25 cellular contexts compared by ENCODE assay signal in the genomic region with DNA sequence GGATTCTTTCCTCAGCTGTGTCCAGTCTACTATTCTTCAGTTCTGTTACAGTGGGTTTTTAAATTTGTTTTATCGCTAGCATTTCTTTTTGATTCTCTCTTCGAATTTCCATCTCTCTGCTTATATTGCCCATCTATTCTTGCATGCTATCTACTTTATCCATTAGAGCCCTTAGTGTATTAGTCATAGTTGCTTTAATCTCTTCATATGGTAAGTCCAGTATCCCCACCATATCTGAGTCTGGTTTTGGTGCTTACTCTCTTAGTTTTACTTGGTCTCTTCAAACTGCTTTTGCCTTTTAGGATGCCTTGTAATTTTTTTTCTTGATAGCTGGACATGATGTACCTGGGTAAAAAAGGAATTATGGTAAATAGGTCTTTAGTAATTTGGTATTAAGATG. TPM values are rescaled to one million over a fixed set of nuclear protein-coding genes. Genes with fewer than 3 reads are reported as not detected.
DNase-seq lines count a peak whose midpoint lies in the region; ATAC-seq, FAIRE-seq and TF ChIP-seq lines count a peak whose summit lies in the region.
"Had no signal": no experiment of that assay in that cellular context is flagged by ENCODE, and none has a peak within 500 bp of the region (broad histone marks: within the 10 kb centered on the region; RNA-seq: fewer than 3 reads in every experiment).

No MANE protein-coding gene starts in this region.

- no peak overlapping the region for H4K5ac ChIP-seq in mesendoderm (ENCODE audit: low read length)

- H3K27ac ChIP-seq in K562 (ENCODE audit: extremely low read depth, low read depth, low read length) = peak overlapping the region; percentile 56
- no peak overlapping the region for H3K27ac ChIP-seq in mesendoderm (ENCODE audit: low read depth, low read length)
- H3K27ac ChIP-seq: parathyroid adenoma, right lobe of liver had no signal

- H3K9ac ChIP-seq in K562 (ENCODE audit: insufficient read depth in 1 of 2, low read depth in 2 of 2, low read length in 2 of 2) (peak overlapping the region in 1 of 2 experiments; percentile 37; a peak in 1 of 4 replicates), mesendoderm (ENCODE audit: low read length) (no peak overlapping the region)
- H3K9ac ChIP-seq: parathyroid adenoma had no signal

- H3K27ac Mint-ChIP-seq in activated naive CD4-positive, alpha-beta T cell treated with anti-CD3 and anti-CD28 coated beads, Interleukin-2, amount 10 ng/mL, durations not matched to agents 7 days and 5 days = peak overlapping the region; percentile 87
- H3K27ac Mint-ChIP-seq in T-helper 17 cell (peak overlapping the region; percentile 93), T-cell (peak overlapping the region in 1 of 2 donors; percentile 1)
- peak overlapping the region; percentile 46 to 93 for H3K27ac Mint-ChIP-seq in stimulated activated naive CD8-positive, alpha-beta T cell treated with anti-CD3 and anti-CD28 coated beads, Interleukin-15, amount 100 ng/mL, for 72 hours

- intact Hi-C loops in K562 (cut with micrococcal nuclease) = no loop called here

- no peak overlapping the region for H2AFZ ChIP-seq in K562 (ENCODE audit: low read depth, low read length)
- H2AFZ ChIP-seq: parathyroid adenoma had no signal

- ATAC-seq in T-helper 17 cell (no peak), K562 (peak; percentile 61), T-cell (replicated peaks in 1 of 4) (no peak)
- ATAC-seq in stimulated activated naive CD8-positive, alpha-beta T cell treated with anti-CD3 and anti-CD28 coated beads, Interleukin-15, amount 100 ng/mL, for 72 hours = peak; percentile 52
- ATAC-seq: heart right ventricle; left lobe of liver; naive thymus-derived CD4-positive, alpha-beta T cell; Panc1 had no signal

- no peak overlapping the region for H3K18ac ChIP-seq in mesendoderm (ENCODE audit: low read length)

- H3K36me3 Mint-ChIP-seq in activated naive CD4-positive, alpha-beta T cell treated with anti-CD3 and anti-CD28 coated beads, Interleukin-2, amount 10 ng/mL, durations not matched to agents 7 days and 5 days = peaks cover 54% of the 10 kb centered on the region
- H3K36me3 Mint-ChIP-seq in T-helper 17 cell (ENCODE audit: low read depth) (peaks cover 13% of the 10 kb centered on the region), T-cell (peaks cover 50% of the 10 kb centered on the region)

- H3K36me3 ChIP-seq in K562 (ENCODE audit: control insufficient read depth, insufficient read depth, low read length) (peaks cover 73% of the 10 kb centered on the region), mesendoderm (ENCODE audit: control insufficient read depth, insufficient read depth, low read length) (no peaks in the 10 kb centered on the region)

- POLR2A ChIA-PET in K562 (lab: Yijun Ruan, JAX) (interaction anchor here (1.0 to 1.4 kb wide), 2 partner anchors 9 to 13 kb away, joined by 4 to 12 read pairs; partner anchors contain the start of gene TIMMDC1), T-cell (lab: Charles Lee) (interaction anchor here (0.6 to 0.8 kb wide), 2 partner anchors 9 to 39 kb away, joined by 3 to 4 read pairs; partner anchors contain the start of gene TIMMDC1 (in 1 of the 2))

- no peak overlapping the region for H3K56ac ChIP-seq in mesendoderm (ENCODE audit: low read length)

- FAIRE-seq in K562 (lab: Jason Lieb, UNC) = no peak

- H3K4me1 ChIP-seq in K562 (replicated peaks in 1 of 2; ENCODE audit: control insufficient read depth in 2 of 2, insufficient read depth in 2 of 2, low read length in 2 of 2) (peaks cover 0 to 19% of the 10 kb centered on the region in 2 experiments; a peak in 3 of 5 replicates), mesendoderm (ENCODE audit: control insufficient read depth, low read depth, low read length) (no peaks in the 10 kb centered on the region)
- H3K4me1 ChIP-seq: parathyroid adenoma, right lobe of liver, testis had no signal

- TF ChIP-seq RAD21 in K562 (CRISPR knock-in tag; conservative IDR thresholded peaks at IDR 0.05 in 1 of 2, IDR thresholded peaks at IDR 0.05 in 1 of 2) = no peak

- H3K4me2 ChIP-seq in K562 (ENCODE audit: insufficient read depth, low read length) (no peak overlapping the region), mesendoderm (ENCODE audit: low read length) (no peak overlapping the region)

- H3K9me1 ChIP-seq in K562 (ENCODE audit: control insufficient read depth, insufficient read depth, low read length) = no peaks in the 10 kb centered on the region

- no peak for TF ChIP-seq EP300 in K562 (IDR thresholded peaks at IDR 0.05; ENCODE audit: low read length)

- no peak overlapping the region for H3K4ac ChIP-seq in mesendoderm (ENCODE audit: low read depth, low read length)

- H3K27me3 ChIP-seq in K562 (ENCODE audit: control insufficient read depth in 2 of 2, insufficient read depth in 2 of 2, low read length in 2 of 2) (no peaks in the 10 kb centered on the region), mesendoderm (ENCODE audit: insufficient read depth, low read length, poor library complexity) (no peaks in the 10 kb centered on the region)
- H3K27me3 ChIP-seq: heart right ventricle, right lobe of liver, testis had no signal

- peaks cover 3% of the 10 kb centered on the region for H3K79me1 ChIP-seq in mesendoderm (ENCODE audit: low read length)

- H3K4me1 Mint-ChIP-seq in activated naive CD4-positive, alpha-beta T cell treated with anti-CD3 and anti-CD28 coated beads, Interleukin-2, amount 10 ng/mL, durations not matched to agents 7 days and 5 days = peaks cover 42% of the 10 kb centered on the region
- peaks cover 26% of the 10 kb centered on the region for H3K4me1 Mint-ChIP-seq in T-helper 17 cell
- peaks cover 33% of the 10 kb centered on the region for H3K4me1 Mint-ChIP-seq in stimulated activated naive CD8-positive, alpha-beta T cell treated with anti-CD3 and anti-CD28 coated beads, Interleukin-15, amount 100 ng/mL, for 72 hours
- H3K4me1 Mint-ChIP-seq in T-cell = peaks cover 29 to 34% (median 33%) of the 10 kb centered on the region in 3 donors

- no peaks in the 10 kb centered on the region for H3K9me3 Mint-ChIP-seq in activated naive CD4-positive, alpha-beta T cell treated with anti-CD3 and anti-CD28 coated beads, Interleukin-2, amount 10 ng/mL, durations not matched to agents 7 days and 5 days
- peaks cover 0 to 4% of the 10 kb centered on the region in 2 donors for H3K9me3 Mint-ChIP-seq in stimulated activated naive CD8-positive, alpha-beta T cell treated with anti-CD3 and anti-CD28 coated beads, Interleukin-15, amount 100 ng/mL, for 72 hours
- H3K9me3 Mint-ChIP-seq in T-cell = no peaks in the 10 kb centered on the region
- H3K9me3 Mint-ChIP-seq: naive thymus-derived CD4-positive, alpha-beta T cell had no signal

- 37% methylated on average over 2 of the region's 2 CpGs for WGBS in K562 (ENCODE audit: insufficient coverage, low coverage, missing lambda C conversion rate)
- WGBS in mesendoderm (ENCODE audit: extremely low coverage, insufficient coverage, low lambda C conversion rate) = no CpG with 5 or more reads among the region's 2 CpGs

- H3K27me3 Mint-ChIP-seq in activated naive CD4-positive, alpha-beta T cell treated with anti-CD3 and anti-CD28 coated beads, Interleukin-2, amount 10 ng/mL, durations not matched to agents 7 days and 5 days = no peaks in the 10 kb centered on the region
- no peaks in the 10 kb centered on the region for H3K27me3 Mint-ChIP-seq in T-helper 17 cell
- H3K27me3 Mint-ChIP-seq in stimulated activated naive CD8-positive, alpha-beta T cell treated with anti-CD3 and anti-CD28 coated beads, Interleukin-15, amount 100 ng/mL, for 72 hours = no peaks in the 10 kb centered on the region
- no peaks in the 10 kb centered on the region for H3K27me3 Mint-ChIP-seq in T-cell
- H3K27me3 Mint-ChIP-seq: naive thymus-derived CD4-positive, alpha-beta T cell had no signal

- H3K23ac ChIP-seq in mesendoderm (ENCODE audit: low read length) = no peak overlapping the region

- H2BK120ac ChIP-seq in mesendoderm (ENCODE audit: low read depth, low read length) = no peak overlapping the region

- in situ Hi-C loops in K562 (cut with MboI) = no loop called here

- TF ChIP-seq CTCF in K562 (IDR thresholded peaks at IDR 0.05 in 2 of 3, conservative IDR thresholded peaks at IDR 0.05 in 1 of 3; ENCODE audit: insufficient read depth in 2 of 3, low read depth in 1 of 3, low read length in 3 of 3) = no peak

- H4K8ac ChIP-seq in mesendoderm (ENCODE audit: low read depth, low read length) = no peak overlapping the region

- H2BK5ac ChIP-seq in mesendoderm (ENCODE audit: low read length) = no peak overlapping the region

- H3K4me3 ChIP-seq in K562 (no peak overlapping the region), mesendoderm (ENCODE audit: low read length) (no peak overlapping the region)
- H3K4me3 ChIP-seq: heart right ventricle, testis had no signal

- no peaks in the 10 kb centered on the region for H4K20me1 ChIP-seq in K562 (replicated peaks; ENCODE audit: control insufficient read depth, insufficient read depth, low read length)

- no peak overlapping the region for H2BK15ac ChIP-seq in mesendoderm (replicated peaks; ENCODE audit: low read depth)

- CTCF ChIA-PET in activated naive CD4-positive, alpha-beta T cell treated with anti-CD3 and anti-CD28 coated beads, Interleukin-2, amount 10 ng/mL, durations not matched to agents 7 days and 5 days (lab: Charles Lee) = interaction anchor here (0.8 to 1.3 kb wide), 2 partner anchors 126 to 266 kb away, joined by 3 read pairs; no protein-coding TSS in a partner anchor
- CTCF ChIA-PET in K562 (lab: Yijun Ruan, JAX; ENCODE audit: low intra/inter-chr PET ratio) (no interaction called here), T-cell (lab: Charles Lee) (no interaction called here)

- H3K79me2 ChIP-seq in K562 (ENCODE audit: control insufficient read depth, insufficient read depth, low read length) = peaks cover 40% of the 10 kb centered on the region
- H3K79me2 ChIP-seq in mesendoderm (ENCODE audit: control insufficient read depth, insufficient read depth, low read length) = no peaks in the 10 kb centered on the region
- H3K79me2 ChIP-seq: parathyroid adenoma had no signal

- BruUV-seq in K562 (replicated peaks; lab: Mats Ljungman, UMichigan) = no TSS peak

- H2AK5ac ChIP-seq in mesendoderm (ENCODE audit: low read length) = no peak overlapping the region

- no peak for DNase-seq in activated naive CD4-positive, alpha-beta T cell treated with anti-CD3 and anti-CD28 coated beads, Interleukin-2, amount 10 ng/mL, durations not matched to agents 7 days and 5 days
- DNase-seq in activated naive CD4-positive, alpha-beta T cell treated with Interleukin-2 at 50 U/mL for 16 hours = no peak
- DNase-seq in T-helper 17 cell = no peak
- no peak for DNase-seq in K562 (ENCODE audit: extremely low read depth in 1 of 4, low spot score in 3 of 4)
- DNase-seq in stimulated activated naive CD8-positive, alpha-beta T cell treated with anti-CD3 and anti-CD28 coated beads, Interleukin-15, amount 100 ng/mL, for 72 hours = no peak
- no peak for DNase-seq in T-cell
- DNase-seq in mesendoderm = no peak
- DNase-seq: activated gamma-delta T cell; DMS53; GF-D8; H7; heart right ventricle; naive thymus-derived CD4-positive, alpha-beta T cell; NCI-H1436; NCI-H2107; NCI-H446 treated with DMSO at 0.1 percent for 48 hours; right lobe of liver; SIG-M5; testis had no signal

- TF ChIP-seq POLR2A in K562 (conservative IDR thresholded peaks at IDR 0.05) = no peak

- H3K9me3 ChIP-seq in T-helper 17 cell (ENCODE audit: control insufficient read depth, low read length, poor library complexity, severe bottlenecking) = no peaks in the 10 kb centered on the region
- H3K9me3 ChIP-seq in K562 (replicated peaks; ENCODE audit: control insufficient read depth, insufficient read depth, low read depth, low read length) = no peaks in the 10 kb centered on the region
- H3K9me3 ChIP-seq: heart right ventricle, right lobe of liver, testis had no signal

- H3K4me3 Mint-ChIP-seq in activated naive CD4-positive, alpha-beta T cell treated with anti-CD3 and anti-CD28 coated beads, Interleukin-2, amount 10 ng/mL, durations not matched to agents 7 days and 5 days = peak overlapping the region; percentile 24
- H3K4me3 Mint-ChIP-seq in T-helper 17 cell (peak overlapping the region; percentile 77), T-cell (peak overlapping the region in 1 of 3 donors; percentile 12)
- peak overlapping the region; percentile 54 to 71 for H3K4me3 Mint-ChIP-seq in stimulated activated naive CD8-positive, alpha-beta T cell treated with anti-CD3 and anti-CD28 coated beads, Interleukin-15, amount 100 ng/mL, for 72 hours

RNA-seq across cellular contexts. Expression of gene TIMMDC1, which starts 9.1 kb away (rescaled TPM):
- 10 to 100 TPM; 26.9 to 29.5 TPM for total RNA-seq in T-helper 17 cell
- 29.0 and 43.3 TPM in 2 replicates for total RNA-seq in K562 (2011; cell fraction: chromatin; rRNA removed; ENCODE audit: low replicate concordance)
- total RNA-seq in K562 (2011; cell fraction: nucleolus; rRNA removed) = 23.3 and 27.1 TPM in 2 replicates
- total RNA-seq in K562 (2011; cell fraction: nucleoplasm; rRNA removed) = 44.1 and 63.1 TPM in 2 replicates
- 62.1 and 78.8 TPM in 2 replicates for total RNA-seq in K562 (2014; rRNA removed)
- 81.6 and 82.6 TPM in 2 replicates for total RNA-seq in K562 (2014; rRNA removed; fragmentation: Illumina TruSeq; extraction: Trizol)
- total RNA-seq in K562 (2015; rRNA removed; fragmentation: Illumina TruSeq; extraction: Trizol) = 63.8 and 87.4 TPM in 2 replicates
- 107 and 121 TPM in 2 replicates for total RNA-seq in K562 (2021)
- 62.5 and 86.6 TPM in 2 replicates for polyA plus RNA-seq in K562 (2011; rRNA removed)
- polyA plus RNA-seq in K562 (2011; cell fraction: cytosol; rRNA removed) = 58.4 and 78.7 TPM in 2 replicates
- polyA plus RNA-seq in K562 (2011; cell fraction: nucleus; rRNA removed) = 30.2 and 40.6 TPM in 2 replicates
- polyA plus RNA-seq in K562 (2012) = 71.7 and 77.0 TPM in 2 replicates
- 68.1 and 78.7 TPM in 2 replicates for polyA plus RNA-seq in K562 (2014; fragmentation: Illumina TruSeq; extraction: Trizol)
- 100 to 1,000 TPM; 224 to 226 TPM for polyA plus RNA-seq in K562 (2014; fragmentation: Nextera tagmentation; extraction: Ambion mirVana)
- polyA plus RNA-seq in K562 (2014; rRNA removed) = 79.0 and 88.9 TPM in 2 replicates
- polyA minus RNA-seq in K562 (2011; rRNA and poly(A)+ RNA removed) = 34.0 and 37.5 TPM in 2 replicates
- 23.1 and 32.3 TPM in 2 replicates for polyA minus RNA-seq in K562 (2011; cell fraction: cytosol; rRNA and poly(A)+ RNA removed)
- polyA minus RNA-seq in K562 (2011; cell fraction: nucleus; rRNA and poly(A)+ RNA removed) = 27.7 and 31.1 TPM in 2 replicates
- total RNA-seq in T-cell = 10 to 100 TPM; 35.9 to 74.3 (median 68.0) TPM
- 66.7 TPM for polyA plus RNA-seq in mesendoderm (2013, experiment 1 of 2)
- 65.6 TPM for polyA plus RNA-seq in mesendoderm (2013, experiment 2 of 2)

RNA-seq across cellular contexts. Expression of gene POGLUT1, which starts 38.6 kb away (rescaled TPM):
- total RNA-seq in T-helper 17 cell (10 to 100 TPM; 26.3 to 27.3 TPM), K562 (2014; rRNA removed) (5.2 and 10.6 TPM in 2 replicates), K562 (2014; rRNA removed; fragmentation: Illumina TruSeq; extraction: Trizol) (12.2 and 13.9 TPM in 2 replicates), K562 (2015; rRNA removed; fragmentation: Illumina TruSeq; extraction: Trizol) (11.0 and 11.5 TPM in 2 replicates), K562 (2021) (11.6 and 11.7 TPM in 2 replicates), T-cell (10 to 100 TPM; 28.2 to 43.6 (median 36.4) TPM)
- 28.4 and 47.6 TPM in 2 replicates for total RNA-seq in K562 (2011; cell fraction: chromatin; rRNA removed; ENCODE audit: low replicate concordance)
- total RNA-seq in K562 (2011; cell fraction: nucleolus; rRNA removed) = 20.9 and 21.5 TPM in 2 replicates
- 27.1 and 38.6 TPM in 2 replicates for total RNA-seq in K562 (2011; cell fraction: nucleoplasm; rRNA removed)
- polyA plus RNA-seq in K562 (2011; rRNA removed) (11.7 and 14.4 TPM in 2 replicates), K562 (2014; fragmentation: Illumina TruSeq; extraction: Trizol) (8.7 and 10.7 TPM in 2 replicates), K562 (2014; fragmentation: Nextera tagmentation; extraction: Ambion mirVana) (10 to 100 TPM; 14.2 to 17.5 TPM), K562 (2014; rRNA removed) (8.7 and 12.1 TPM in 2 replicates)
- polyA plus RNA-seq in K562 (2011; cell fraction: cytosol; rRNA removed) = 2.3 and 5.5 TPM in 2 replicates
- polyA plus RNA-seq in K562 (2011; cell fraction: nucleus; rRNA removed) = 18.0 and 18.4 TPM in 2 replicates
- polyA plus RNA-seq in K562 (2012) = 8.7 and 10.1 TPM in 2 replicates
- polyA minus RNA-seq in K562 (2011; rRNA and poly(A)+ RNA removed) = 25.3 and 27.1 TPM in 2 replicates
- 8.9 and 9.4 TPM in 2 replicates for polyA minus RNA-seq in K562 (2011; cell fraction: cytosol; rRNA and poly(A)+ RNA removed)
- polyA minus RNA-seq in K562 (2011; cell fraction: nucleus; rRNA and poly(A)+ RNA removed) = 15.9 and 17.3 TPM in 2 replicates
- 9.5 TPM for polyA plus RNA-seq in mesendoderm (2013, experiment 1 of 2)
- 10.0 TPM for polyA plus RNA-seq in mesendoderm (2013, experiment 2 of 2)

RNA-seq across cellular contexts. Expression of gene TMEM39A, which starts 44.0 kb away (rescaled TPM):
- total RNA-seq in T-helper 17 cell (10 to 100 TPM; 65.8 to 70.6 TPM), K562 (2014; rRNA removed) (13.4 and 19.6 TPM in 2 replicates), K562 (2014; rRNA removed; fragmentation: Illumina TruSeq; extraction: Trizol) (16.6 and 18.3 TPM in 2 replicates), K562 (2015; rRNA removed; fragmentation: Illumina TruSeq; extraction: Trizol) (13.6 and 15.4 TPM in 2 replicates), K562 (2021) (25.7 and 27.1 TPM in 2 replicates), T-cell (10 to 100 TPM; 35.4 to 59.5 (median 38.7) TPM)
- total RNA-seq in K562 (2011; cell fraction: chromatin; rRNA removed; ENCODE audit: low replicate concordance) = 100 and 139 TPM in 2 replicates
- total RNA-seq in K562 (2011; cell fraction: nucleolus; rRNA removed) = 53.2 and 55.5 TPM in 2 replicates
- 85.4 and 97.5 TPM in 2 replicates for total RNA-seq in K562 (2011; cell fraction: nucleoplasm; rRNA removed)
- polyA plus RNA-seq in K562 (2011; rRNA removed) (41.5 and 64.0 TPM in 2 replicates), K562 (2014; fragmentation: Illumina TruSeq; extraction: Trizol) (12.0 and 13.6 TPM in 2 replicates), K562 (2014; fragmentation: Nextera tagmentation; extraction: Ambion mirVana) (10 to 100 TPM; 15.0 to 15.3 TPM), K562 (2014; rRNA removed) (17.1 and 24.9 TPM in 2 replicates)
- 17.7 and 37.5 TPM in 2 replicates for polyA plus RNA-seq in K562 (2011; cell fraction: cytosol; rRNA removed)
- polyA plus RNA-seq in K562 (2011; cell fraction: nucleus; rRNA removed) = 89.7 and 134 TPM in 2 replicates
- polyA plus RNA-seq in K562 (2012) = 14.0 and 21.7 TPM in 2 replicates
- 67.7 and 85.7 TPM in 2 replicates for polyA minus RNA-seq in K562 (2011; rRNA and poly(A)+ RNA removed)
- polyA minus RNA-seq in K562 (2011; cell fraction: cytosol; rRNA and poly(A)+ RNA removed) = 12.7 and 13.8 TPM in 2 replicates
- 35.4 and 74.1 TPM in 2 replicates for polyA minus RNA-seq in K562 (2011; cell fraction: nucleus; rRNA and poly(A)+ RNA removed)
- 16.6 TPM for polyA plus RNA-seq in mesendoderm (2013, experiment 1 of 2)
- 15.9 TPM for polyA plus RNA-seq in mesendoderm (2013, experiment 2 of 2)

RNA-seq across cellular contexts. Expression of gene CD80, which starts 52.0 kb away (rescaled TPM):
- total RNA-seq in T-helper 17 cell (10 to 100 TPM; 13.9 to 14.1 TPM), K562 (2014; rRNA removed) (5.0 and 5.5 TPM in 2 replicates), K562 (2014; rRNA removed; fragmentation: Illumina TruSeq; extraction: Trizol) (5.6 and 6.5 TPM in 2 replicates), K562 (2015; rRNA removed; fragmentation: Illumina TruSeq; extraction: Trizol) (6.9 and 8.2 TPM in 2 replicates), K562 (2021) (4.4 and 4.8 TPM in 2 replicates), T-cell (1 to 10 TPM; 1.3 to 3.5 (median 2.0) TPM)
- total RNA-seq in K562 (2011; cell fraction: chromatin; rRNA removed; ENCODE audit: low replicate concordance) = 10.2 and 14.8 TPM in 2 replicates
- total RNA-seq in K562 (2011; cell fraction: nucleolus; rRNA removed) = 6.7 and 10.7 TPM in 2 replicates
- total RNA-seq in K562 (2011; cell fraction: nucleoplasm; rRNA removed) = 9.2 and 12.3 TPM in 2 replicates
- polyA plus RNA-seq in K562 (2011; rRNA removed) (0.38 and 3.0 TPM in 2 replicates), K562 (2014; fragmentation: Illumina TruSeq; extraction: Trizol) (6.0 and 6.6 TPM in 2 replicates), K562 (2014; fragmentation: Nextera tagmentation; extraction: Ambion mirVana) (1 to 10 TPM; 5.7 to 6.6 TPM), K562 (2014; rRNA removed) (3.7 and 5.3 TPM in 2 replicates)
- 0.18 and 1.5 TPM in 2 replicates for polyA plus RNA-seq in K562 (2011; cell fraction: cytosol; rRNA removed)
- polyA plus RNA-seq in K562 (2011; cell fraction: nucleus; rRNA removed) = 0.21 and 3.3 TPM in 2 replicates
- 7.0 and 23.4 TPM in 2 replicates for polyA plus RNA-seq in K562 (2012)
- polyA minus RNA-seq in K562 (2011; rRNA and poly(A)+ RNA removed) = 0.87 and 3.6 TPM in 2 replicates
- polyA minus RNA-seq in K562 (2011; cell fraction: cytosol; rRNA and poly(A)+ RNA removed) = 0.86 TPM in 1 of 2 replicates, not detected in the other
- 0.11 and 2.2 TPM in 2 replicates for polyA minus RNA-seq in K562 (2011; cell fraction: nucleus; rRNA and poly(A)+ RNA removed)
- polyA plus RNA-seq in mesendoderm (2013, experiment 1 of 2) = 0.07 TPM
- polyA plus RNA-seq in mesendoderm (2013, experiment 2 of 2) = not detected
- total RNA-seq: epithelial cell of proximal tubule, fibroblast of villous mesenchyme, H7, M059J had no signal
- polyA plus RNA-seq: naive thymus-derived CD4-positive, alpha-beta T cell had no signal

Comparison
In these comparisons a context has a peak if more than half of its experiments do, and no peak if none do; other contexts are left out.
1. ATAC-seq: peak in K562 (single experiment) and stimulated activated naive CD8-positive, alpha-beta T cell treated with anti-CD3 and anti-CD28 coated beads, Interleukin-15, amount 100 ng/mL, for 72 hours (single experiment); none in T-helper 17 cell (single experiment) and T-cell (0 of 4).